Comparison of ENCODE assay signal across 12 cellular contexts in the genomic region with DNA sequence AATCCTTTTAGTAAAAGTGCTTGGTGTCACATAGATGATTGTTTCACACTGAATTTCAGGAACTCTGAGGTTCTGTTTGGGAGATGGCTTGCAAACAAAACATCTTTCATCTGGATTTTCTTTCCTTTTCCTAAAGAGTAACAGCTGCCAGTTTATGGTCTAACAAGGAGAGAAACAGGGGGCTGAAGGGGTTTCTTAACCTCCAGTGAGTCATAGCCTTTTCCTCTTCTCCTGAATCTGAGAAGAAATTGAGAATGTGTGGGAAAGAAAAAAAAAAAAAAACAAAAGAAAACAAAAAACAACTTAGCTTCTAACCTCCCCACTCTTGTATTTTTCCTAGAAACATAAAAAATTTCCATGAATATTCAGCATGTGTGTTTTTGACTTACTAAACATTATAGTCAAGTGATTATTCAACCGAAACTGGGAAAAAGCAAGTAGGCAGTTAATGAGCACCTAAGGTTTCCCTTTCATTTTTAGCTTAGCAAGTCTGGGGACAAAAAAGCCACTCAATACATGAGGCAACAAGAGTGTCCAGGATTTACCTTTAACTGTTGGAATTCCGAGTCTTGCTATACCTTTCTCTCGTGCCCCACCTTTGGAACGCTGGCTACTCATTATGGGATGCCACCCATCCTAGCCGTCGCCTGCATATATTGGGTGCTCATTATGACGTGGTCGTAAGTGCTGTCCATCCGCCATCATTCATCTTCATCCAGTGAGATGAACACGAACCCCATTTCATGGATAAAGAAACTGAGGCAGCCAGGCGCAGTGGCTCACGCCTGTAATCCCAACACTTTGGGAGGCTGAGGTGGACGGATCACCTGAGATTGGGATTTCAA. TPM values are rescaled to one million over a fixed set of nuclear protein-coding genes. Genes with fewer than 3 reads are reported as not detected.
DNase-seq lines count a peak whose midpoint lies in the region; ATAC-seq, FAIRE-seq and TF ChIP-seq lines count a peak whose summit lies in the region.
"Had no signal": no experiment of that assay in that cellular context is flagged by ENCODE, and none has a peak within 500 bp of the region (broad histone marks: within the 10 kb centered on the region; RNA-seq: fewer than 3 reads in every experiment).

No MANE protein-coding gene starts in this region.

- H3K27ac ChIP-seq in endothelial cell of umbilical vein (ENCODE audit: insufficient read depth, low read depth, low read length) (no peak overlapping the region), small intestine (ENCODE audit: low read depth in 1 of 2, low read length in 1 of 2) (no peak overlapping the region)
- H3K27ac ChIP-seq: epithelial cell of prostate had no signal

- H3K27me3 Mint-ChIP-seq in activated CD8-positive, alpha-beta memory T cell treated with anti-CD3 and anti-CD28 coated beads, Interleukin-2, amount 10 ng/mL, durations not matched to agents 7 days and 5 days = peaks cover under 1% of the 10 kb centered on the region

- peak overlapping the region; percentile 96 for H3K4me3 Mint-ChIP-seq in activated CD8-positive, alpha-beta memory T cell treated with anti-CD3 and anti-CD28 coated beads, Interleukin-2, amount 10 ng/mL, durations not matched to agents 7 days and 5 days

- no peak overlapping the region for H2AFZ ChIP-seq in endothelial cell of umbilical vein (ENCODE audit: low read depth, low read length)

- H3K79me2 ChIP-seq in endothelial cell of umbilical vein (ENCODE audit: control insufficient read depth, insufficient read depth, low read length) = no peaks in the 10 kb centered on the region

- CTCF ChIA-PET in activated CD8-positive, alpha-beta memory T cell treated with anti-CD3 and anti-CD28 coated beads, Interleukin-2, amount 10 ng/mL, durations not matched to agents 7 days and 5 days (lab: Charles Lee) = interaction anchor here (1.0 to 4.1 kb wide), 10 partner anchors 13 to 247 kb away, joined by 3 to 26 read pairs (median 4); a partner anchor contains a TSS
- CTCF ChIA-PET in endothelial cell of umbilical vein (lab: Charles Lee) = interaction anchor here (0.8 to 2.1 kb wide), 12 partner anchors 12 to 240 kb away, joined by 3 to 12 read pairs (median 4); no protein-coding TSS in a partner anchor

- BruUV-seq in endothelial cell of umbilical vein (replicated peaks; lab: Mats Ljungman, UMichigan) = no TSS peak

- no peak for DNase-seq in activated CD8-positive, alpha-beta memory T cell treated with anti-CD3 and anti-CD28 coated beads, Interleukin-2, amount 10 ng/mL, durations not matched to agents 7 days and 5 days
- DNase-seq in activated CD8-positive, alpha-beta memory T cell treated with anti-CD3 and anti-CD28 coated beads, Interleukin-2, amount 50 U/mL, for 48 hours = no peak
- DNase-seq in RCC 7860 (ENCODE audit: low spot score) (no peak), endothelial cell of umbilical vein (ENCODE audit: low read depth, low spot score) (peak; percentile 81), small intestine (peak; percentile 10), NCI-H82 treated with DMSO at 0.1 percent for 48 hours (lab: John Stamatoyannopoulos, UW; ENCODE audit: unreplicated experiment) (no peak), cardiac septum (ENCODE audit: low spot score) (no peak)
- DNase-seq: activated gamma-delta T cell treated with Interleukin-2 at 50 U/mL for 16 hours, KBM-7, NCI-H510A treated with DMSO at 0.1 percent for 48 hours had no signal

- H3K9me1 ChIP-seq in endothelial cell of umbilical vein (replicated peaks; ENCODE audit: control insufficient read depth, extremely low read depth, insufficient read depth, low read length) = no peaks in the 10 kb centered on the region

- no peak for ATAC-seq in activated CD8-positive, alpha-beta memory T cell treated with anti-CD3 and anti-CD28 coated beads, Interleukin-2, amount 10 ng/mL, durations not matched to agents 7 days and 5 days
- no peak for ATAC-seq in GM18907 (IDR thresholded peaks at IDR 0.05; ENCODE audit: unreplicated experiment)

- POLR2A ChIA-PET in endothelial cell of umbilical vein (lab: Charles Lee) = interaction anchor here (0.8 kb wide), 1 partner anchor 17 kb away, joined by 3 read pairs; no protein-coding TSS in a partner anchor

- peaks cover 32% of the 10 kb centered on the region for H3K36me3 Mint-ChIP-seq in activated CD8-positive, alpha-beta memory T cell treated with anti-CD3 and anti-CD28 coated beads, Interleukin-2, amount 10 ng/mL, durations not matched to agents 7 days and 5 days

- H3K9ac ChIP-seq in endothelial cell of umbilical vein (replicated peaks; ENCODE audit: extremely low read depth, insufficient read depth, low read length) = peak overlapping the region; percentile 8

- peak overlapping the region; percentile 42 for H3K4me2 ChIP-seq in endothelial cell of umbilical vein (ENCODE audit: insufficient read depth, low read length)

- H3K27me3 ChIP-seq in endothelial cell of umbilical vein (ENCODE audit: control insufficient read depth in 2 of 2, insufficient read depth in 2 of 2, low read length in 2 of 2) (peaks cover 1 to 6% of the 10 kb centered on the region in 2 experiments), small intestine (ENCODE audit: control insufficient read depth in 2 of 2, insufficient read depth in 2 of 2, low read length in 2 of 2) (no peaks in the 10 kb centered on the region)

- H3K36me3 ChIP-seq in endothelial cell of umbilical vein (ENCODE audit: control insufficient read depth in 2 of 2, extremely low read depth in 1 of 2, insufficient read depth in 2 of 2, low read length in 2 of 2) (peaks cover 0 to 6% of the 10 kb centered on the region in 2 experiments), small intestine (ENCODE audit: control insufficient read depth in 2 of 2, insufficient read depth in 2 of 2, low read length in 2 of 2) (no peaks in the 10 kb centered on the region)

- H3K4me1 ChIP-seq in endothelial cell of umbilical vein (ENCODE audit: control insufficient read depth, extremely low read depth, insufficient read depth, low read length) (peaks cover 14% of the 10 kb centered on the region), small intestine (ENCODE audit: control insufficient read depth in 2 of 2, insufficient read depth in 1 of 2, low read depth in 1 of 2, low read length in 1 of 2) (peaks cover 0 to 1% of the 10 kb centered on the region in 2 donors)

- dilution Hi-C loops in endothelial cell of umbilical vein (cut with MboI; ENCODE audit: extremely low pct_ligation_motif_present, low sequenced_read_pairs) = no loop called here

- WGBS in small intestine, 3 donors = 83 to 87% (median 84%) methylated on average over 13 of the region's 13 CpGs

- FAIRE-seq in RCC 7860 (lab: Jason Lieb, UNC) (peak; percentile 24), endothelial cell of umbilical vein (lab: Jason Lieb, UNC) (peak; percentile 12), small intestine (lab: Jason Lieb, UNC) (no peak)

- no peaks in the 10 kb centered on the region for H3K9me3 ChIP-seq in endothelial cell of umbilical vein (replicated peaks; ENCODE audit: control insufficient read depth, insufficient read depth, low read length)
- H3K9me3 ChIP-seq in small intestine (ENCODE audit: control insufficient read depth, low read depth) = no peaks in the 10 kb centered on the region

- H3K4me3 ChIP-seq in endothelial cell of umbilical vein (replicated peaks in 1 of 3; ENCODE audit: insufficient read depth in 1 of 3, low read depth in 1 of 3, low read length in 3 of 3) (no peak overlapping the region), small intestine (ENCODE audit: low read depth in 1 of 2, low read length in 2 of 2) (no peak overlapping the region)

- no peak for TF ChIP-seq POLR2A in endothelial cell of umbilical vein (IDR thresholded peaks at IDR 0.05; ENCODE audit: low read depth, low read length)

- H3K9me3 Mint-ChIP-seq in activated CD8-positive, alpha-beta memory T cell treated with anti-CD3 and anti-CD28 coated beads, Interleukin-2, amount 10 ng/mL, durations not matched to agents 7 days and 5 days (ENCODE audit: low read depth) = no peaks in the 10 kb centered on the region

- no peak for TF ChIP-seq CTCF in endothelial cell of umbilical vein (IDR thresholded peaks at IDR 0.05; ENCODE audit: extremely low read depth in 1 of 2, insufficient read depth in 1 of 2, low read depth in 1 of 2, low read length in 2 of 2)

- intact Hi-C loops in endothelial cell of umbilical vein (cut with micrococcal nuclease) (no loop called here), cardiac septum (cut with DNase I) (no loop called here)

- no peaks in the 10 kb centered on the region for H4K20me1 ChIP-seq in endothelial cell of umbilical vein (replicated peaks; ENCODE audit: control insufficient read depth, extremely low read depth, insufficient read depth, low read length)

- H3K27ac Mint-ChIP-seq in activated CD8-positive, alpha-beta memory T cell treated with anti-CD3 and anti-CD28 coated beads, Interleukin-2, amount 10 ng/mL, durations not matched to agents 7 days and 5 days = peak overlapping the region; percentile 76

- H3K4me1 Mint-ChIP-seq in activated CD8-positive, alpha-beta memory T cell treated with anti-CD3 and anti-CD28 coated beads, Interleukin-2, amount 10 ng/mL, durations not matched to agents 7 days and 5 days = peaks cover 77% of the 10 kb centered on the region

RNA-seq across cellular contexts. Expression of a gene that starts 2.3 kb away (rescaled TPM):
- 10 to 100 TPM; 15.3 to 17.0 TPM for total RNA-seq in activated CD8-positive, alpha-beta memory T cell treated with anti-CD3 and anti-CD28 coated beads, Interleukin-2, amount 10 ng/mL, durations not matched to agents 7 days and 5 days
- total RNA-seq in endothelial cell of umbilical vein (5.5 and 7.8 TPM in 2 replicates), cardiac septum (0.32 TPM)
- polyA plus RNA-seq in endothelial cell of umbilical vein (4.8 and 5.3 TPM in 2 replicates), small intestine (1 to 10 TPM in 1 of 3 donors, under 1 TPM in 2; 0.45 to 1.8 (median 0.54) TPM)
- 3.6 and 3.9 TPM in 2 replicates for polyA plus RNA-seq in endothelial cell of umbilical vein (2011; cell fraction: cytosol; rRNA removed)
- polyA plus RNA-seq in endothelial cell of umbilical vein (2011; cell fraction: nucleus; rRNA removed) = 2.6 and 2.9 TPM in 2 replicates
- polyA plus RNA-seq in endothelial cell of umbilical vein (2012) = 2.3 and 3.3 TPM in 2 replicates
- 5.2 and 7.4 TPM in 2 replicates for polyA minus RNA-seq in endothelial cell of umbilical vein
- not detected for polyA minus RNA-seq in endothelial cell of umbilical vein (2011; cell fraction: cytosol; rRNA and poly(A)+ RNA removed)
- 2.7 and 3.4 TPM in 2 replicates for polyA minus RNA-seq in endothelial cell of umbilical vein (2011; cell fraction: nucleus; rRNA and poly(A)+ RNA removed)

RNA-seq across cellular contexts. Expression of a gene that starts 52.2 kb away (rescaled TPM):
- 10 to 100 TPM; 39.3 to 41.2 TPM for total RNA-seq in activated CD8-positive, alpha-beta memory T cell treated with anti-CD3 and anti-CD28 coated beads, Interleukin-2, amount 10 ng/mL, durations not matched to agents 7 days and 5 days
- total RNA-seq in endothelial cell of umbilical vein = 29.7 and 34.9 TPM in 2 replicates
- 25.8 and 28.4 TPM in 2 replicates for polyA plus RNA-seq in endothelial cell of umbilical vein
- polyA plus RNA-seq in endothelial cell of umbilical vein (2011; cell fraction: cytosol; rRNA removed) = 22.0 and 26.5 TPM in 2 replicates
- 122 and 129 TPM in 2 replicates for polyA plus RNA-seq in endothelial cell of umbilical vein (2011; cell fraction: nucleus; rRNA removed)
- polyA plus RNA-seq in endothelial cell of umbilical vein (2012) = 15.7 and 18.9 TPM in 2 replicates
- 34.4 and 39.2 TPM in 2 replicates for polyA minus RNA-seq in endothelial cell of umbilical vein
- 9.0 TPM for polyA minus RNA-seq in endothelial cell of umbilical vein (2011; cell fraction: cytosol; rRNA and poly(A)+ RNA removed)
- polyA minus RNA-seq in endothelial cell of umbilical vein (2011; cell fraction: nucleus; rRNA and poly(A)+ RNA removed) = 42.7 and 59.2 TPM in 2 replicates
- 10 to 100 TPM in 2 of 3 donors, 1 to 10 TPM in 1; 9.8 to 14.9 (median 13.8) TPM for polyA plus RNA-seq in small intestine
- 11.9 TPM for total RNA-seq in cardiac septum

RNA-seq across cellular contexts. Expression of a gene that starts 52.3 kb away (rescaled TPM):
- total RNA-seq in activated CD8-positive, alpha-beta memory T cell treated with anti-CD3 and anti-CD28 coated beads, Interleukin-2, amount 10 ng/mL, durations not matched to agents 7 days and 5 days = 10 to 100 TPM; 17.5 to 22.6 TPM
- total RNA-seq in endothelial cell of umbilical vein (24.2 and 28.5 TPM in 2 replicates), cardiac septum (14.5 TPM)
- polyA plus RNA-seq in endothelial cell of umbilical vein (21.4 and 23.4 TPM in 2 replicates), small intestine (10 to 100 TPM in 1 of 3 donors, 1 to 10 TPM in 2; 9.2 to 17.6 (median 9.4) TPM)
- 27.3 and 34.9 TPM in 2 replicates for polyA plus RNA-seq in endothelial cell of umbilical vein (2011; cell fraction: cytosol; rRNA removed)
- 20.3 and 27.4 TPM in 2 replicates for polyA plus RNA-seq in endothelial cell of umbilical vein (2011; cell fraction: nucleus; rRNA removed)
- polyA plus RNA-seq in endothelial cell of umbilical vein (2012) = 25.5 and 32.5 TPM in 2 replicates
- polyA minus RNA-seq in endothelial cell of umbilical vein = 23.4 and 38.2 TPM in 2 replicates
- 4.9 TPM for polyA minus RNA-seq in endothelial cell of umbilical vein (2011; cell fraction: cytosol; rRNA and poly(A)+ RNA removed)
- 9.4 and 9.9 TPM in 2 replicates for polyA minus RNA-seq in endothelial cell of umbilical vein (2011; cell fraction: nucleus; rRNA and poly(A)+ RNA removed)

Comparison
In these comparisons a context has a peak if more than half of its experiments do, and no peak if none do; other contexts are left out.
1. DNase-seq: peak in endothelial cell of umbilical vein (single experiment) and small intestine (single experiment); none in activated CD8-positive, alpha-beta memory T cell treated with anti-CD3 and anti-CD28 coated beads, Interleukin-2, amount 10 ng/mL, durations not matched to agents 7 days and 5 days (single experiment), activated CD8-positive, alpha-beta memory T cell treated with anti-CD3 and anti-CD28 coated beads, Interleukin-2, amount 50 U/mL, for 48 hours (single experiment), RCC 7860 (single experiment), NCI-H82 treated with DMSO at 0.1 percent for 48 hours (single experiment) and cardiac septum (single experiment).